16 cellular contexts compared by ENCODE assay signal in the genomic region with DNA sequence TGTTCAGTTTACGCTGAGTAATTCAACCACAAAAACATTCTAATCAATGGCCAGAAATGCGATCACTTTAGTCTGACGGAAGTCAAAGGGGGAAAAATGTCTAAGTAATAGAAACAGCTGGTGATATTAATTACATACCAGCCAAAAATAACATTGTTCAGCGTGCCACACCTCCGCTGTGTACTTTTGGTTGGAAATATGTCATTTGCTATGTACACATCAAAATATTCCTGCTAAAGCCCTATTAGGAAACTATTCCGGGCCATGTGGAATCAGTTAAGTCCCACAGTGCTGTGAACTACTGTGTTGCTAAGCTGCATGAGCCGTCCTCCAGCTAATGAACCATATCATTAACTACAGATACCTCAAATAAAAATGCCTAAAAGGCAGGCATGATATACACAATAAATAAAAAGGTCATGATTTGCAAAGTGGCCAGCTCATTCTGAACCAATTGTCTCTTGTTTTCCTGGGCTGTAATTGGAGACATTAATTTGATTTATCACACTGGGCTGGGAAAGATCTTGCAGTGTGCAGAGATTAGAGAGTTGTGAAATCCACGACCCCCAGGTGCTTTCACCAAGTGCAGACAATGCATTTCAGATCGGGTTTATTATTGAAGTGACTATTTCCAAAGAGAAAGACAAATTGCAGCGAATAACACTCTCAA.
DNase-seq lines count a peak whose midpoint lies in the region; ATAC-seq and TF ChIP-seq lines count a peak whose summit lies in the region.
"Had no signal": no experiment of that assay in that cellular context is flagged by ENCODE, and none has a peak within 500 bp of the region (broad histone marks: within the 10 kb centered on the region; RNA-seq: fewer than 3 reads in every experiment).

No MANE protein-coding gene starts in this region.

- no peak overlapping the region for H3K4me2 ChIP-seq in MM.1S (ENCODE audit: low read depth, low read length)
- H3K4me2 ChIP-seq: KMS-11 had no signal

- no peaks in the 10 kb centered on the region for H3F3A ChIP-seq in MM.1S (ENCODE audit: insufficient read depth, low read length)

- DNase-seq in DMS79 treated with DMSO at 0.1 percent for 48 hours (lab: John Stamatoyannopoulos, UW) (peak; percentile 13), DMS79 (lab: John Stamatoyannopoulos, UW) (no peak), NCI-H82 treated with DMSO at 0.1 percent for 48 hours (lab: John Stamatoyannopoulos, UW; ENCODE audit: unreplicated experiment) (peak; percentile 31), epithelial cell of proximal tubule (ENCODE audit: low read depth) (peak; percentile 4), sciatic nerve (ENCODE audit: low spot score) (no peak), MM.1S (no peak), NCI-H526 (lab: John Stamatoyannopoulos, UW) (no peak)
- DNase-seq in activated CD4-positive, alpha-beta memory T cell treated with anti-CD3 and anti-CD28 coated beads, Interleukin-2, amount 10 ng/mL, durations not matched to agents 7 days and 5 days: no peak
- DNase-seq: naive B cell, NCI-H446, spleen, upper lobe of left lung had no signal

- H3K79me2 ChIP-seq in MM.1S (ENCODE audit: low read length): no peaks in the 10 kb centered on the region

- H3K27ac Mint-ChIP-seq in activated CD4-positive, alpha-beta memory T cell treated with anti-CD3 and anti-CD28 coated beads, Interleukin-2, amount 10 ng/mL, durations not matched to agents 7 days and 5 days: no peak overlapping the region

- no peaks in the 10 kb centered on the region for H3K9me3 ChIP-seq in MM.1S (replicated peaks; ENCODE audit: insufficient read depth, low read length)
- H3K9me3 ChIP-seq: spleen, upper lobe of left lung had no signal

- H3K9me3 Mint-ChIP-seq in activated CD4-positive, alpha-beta memory T cell treated with anti-CD3 and anti-CD28 coated beads, Interleukin-2, amount 10 ng/mL, durations not matched to agents 7 days and 5 days: no peaks in the 10 kb centered on the region

- H3K27me3 ChIP-seq in MM.1S (replicated peaks; ENCODE audit: insufficient read depth, low read length): no peaks in the 10 kb centered on the region
- H3K27me3 ChIP-seq: upper lobe of left lung had no signal

- no peak overlapping the region for H3K9ac ChIP-seq in MM.1S (ENCODE audit: low read length)
- H3K9ac ChIP-seq: KMS-11 had no signal

- TF ChIP-seq CTCF in epithelial cell of proximal tubule (conservative IDR thresholded peaks at IDR 0.05; ENCODE audit: low read depth, low read length) (no peak), MM.1S (IDR thresholded peaks at IDR 0.05; ENCODE audit: low read length) (no peak)

- H3K9me2 ChIP-seq in MM.1S (replicated peaks; ENCODE audit: insufficient read depth, low read length): no peaks in the 10 kb centered on the region

- H3K4me3 Mint-ChIP-seq in activated CD4-positive, alpha-beta memory T cell treated with anti-CD3 and anti-CD28 coated beads, Interleukin-2, amount 10 ng/mL, durations not matched to agents 7 days and 5 days: no peak overlapping the region
- H3K4me3 Mint-ChIP-seq: naive B cell had no signal

- no peaks in the 10 kb centered on the region for H3K36me3 ChIP-seq in MM.1S (replicated peaks; ENCODE audit: insufficient read depth, low read length)
- H3K36me3 ChIP-seq: spleen, upper lobe of left lung had no signal

- H3K27me3 Mint-ChIP-seq in activated CD4-positive, alpha-beta memory T cell treated with anti-CD3 and anti-CD28 coated beads, Interleukin-2, amount 10 ng/mL, durations not matched to agents 7 days and 5 days: no peaks in the 10 kb centered on the region
- H3K27me3 Mint-ChIP-seq: naive B cell had no signal

- intact Hi-C loops in sciatic nerve (cut with DNase I): no loop called here

- POLR2A ChIA-PET in activated CD4-positive, alpha-beta memory T cell treated with anti-CD3 and anti-CD28 coated beads, Interleukin-2, amount 10 ng/mL, durations not matched to agents 7 days and 5 days (lab: Charles Lee): no interaction called here

- CTCF ChIA-PET in activated CD4-positive, alpha-beta memory T cell treated with anti-CD3 and anti-CD28 coated beads, Interleukin-2, amount 10 ng/mL, durations not matched to agents 7 days and 5 days (lab: Charles Lee): no interaction called here

- H3K4me3 ChIP-seq in epithelial cell of proximal tubule (ENCODE audit: low read depth, low read length): no peak overlapping the region
- H3K4me3 ChIP-seq in MM.1S (ENCODE audit: low read length): no peak overlapping the region
- H3K4me3 ChIP-seq: spleen, upper lobe of left lung had no signal

- peak; percentile 83 for ATAC-seq in sciatic nerve
- ATAC-seq: activated CD4-positive, CD25-positive, alpha-beta regulatory T cell treated with anti-CD3 and anti-CD28 coated beads, Interleukin-2, amount 50 U/mL, for 24 hours had no signal

- no peaks in the 10 kb centered on the region for H4K20me1 ChIP-seq in MM.1S (ENCODE audit: insufficient read depth, low read length)

- no peaks in the 10 kb centered on the region for H3K36me3 Mint-ChIP-seq in activated CD4-positive, alpha-beta memory T cell treated with anti-CD3 and anti-CD28 coated beads, Interleukin-2, amount 10 ng/mL, durations not matched to agents 7 days and 5 days (ENCODE audit: low read depth)
- H3K36me3 Mint-ChIP-seq: naive B cell had no signal

- H2AFZ ChIP-seq in MM.1S (ENCODE audit: low read length): no peak overlapping the region

- H3K27ac ChIP-seq in MM.1S (ENCODE audit: low read length): no peak overlapping the region
- H3K27ac ChIP-seq: 22Rv1, epithelial cell of prostate, KMS-11, spleen, upper lobe of left lung had no signal

- H3K4me1 Mint-ChIP-seq in activated CD4-positive, alpha-beta memory T cell treated with anti-CD3 and anti-CD28 coated beads, Interleukin-2, amount 10 ng/mL, durations not matched to agents 7 days and 5 days: no peaks in the 10 kb centered on the region
- H3K4me1 Mint-ChIP-seq: naive B cell had no signal

- H3K4me1 ChIP-seq in MM.1S (ENCODE audit: low read length): no peaks in the 10 kb centered on the region
- H3K4me1 ChIP-seq: spleen, upper lobe of left lung had no signal

Comparison
In these comparisons a context has a peak if more than half of its experiments do, and no peak if none do; other contexts are left out.
1. DNase-seq: peak in DMS79 treated with DMSO at 0.1 percent for 48 hours (single experiment), NCI-H82 treated with DMSO at 0.1 percent for 48 hours (single experiment) and epithelial cell of proximal tubule (single experiment); none in DMS79 (single experiment), sciatic nerve (single experiment), activated CD4-positive, alpha-beta memory T cell treated with anti-CD3 and anti-CD28 coated beads, Interleukin-2, amount 10 ng/mL, durations not matched to agents 7 days and 5 days (single experiment), MM.1S (single experiment) and NCI-H526 (0 of 2).